Comparison of ENCODE assay signal across 9 cellular contexts in the genomic region with DNA sequence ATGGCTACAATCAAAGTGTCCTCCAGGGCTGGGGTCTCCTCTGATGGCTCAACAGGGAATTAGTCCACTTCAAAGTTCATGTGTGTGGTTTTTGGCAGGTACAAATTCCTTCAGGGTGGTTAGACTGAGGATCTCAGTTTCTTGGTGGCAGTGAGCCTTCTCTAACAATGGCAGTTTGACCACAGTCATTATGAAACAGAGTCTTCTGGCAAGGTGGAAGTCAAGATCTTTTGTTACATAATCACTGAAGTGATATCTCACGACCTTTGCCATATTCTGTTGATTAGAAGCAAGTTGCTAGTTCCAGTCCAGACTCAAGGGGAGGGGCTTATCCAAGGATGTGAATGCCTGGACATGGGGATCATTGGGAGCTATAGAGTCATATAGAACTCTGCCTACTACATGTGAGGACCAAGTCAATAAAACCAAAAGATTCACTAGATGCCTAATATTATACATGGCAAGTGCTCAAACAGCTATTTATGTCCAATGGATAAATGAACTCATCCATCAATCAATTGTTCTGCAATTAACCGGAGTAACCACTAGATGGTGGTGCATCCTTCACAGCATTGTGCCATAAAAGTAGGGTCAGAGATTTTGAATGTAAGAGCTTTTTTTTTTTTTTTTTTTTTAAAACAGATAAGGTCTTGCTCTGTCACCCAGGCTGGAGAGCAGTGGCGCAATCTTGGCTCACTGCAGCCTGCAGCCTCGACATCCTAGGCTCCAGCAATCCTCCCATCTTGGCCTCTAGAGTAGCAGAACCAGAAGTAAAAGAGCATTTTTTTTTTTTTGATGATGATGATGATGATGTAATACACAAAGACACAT.
DNase-seq lines count a peak whose midpoint lies in the region; ATAC-seq and TF ChIP-seq lines count a peak whose summit lies in the region.
"Had no signal": no experiment of that assay in that cellular context is flagged by ENCODE, and none has a peak within 500 bp of the region (broad histone marks: within the 10 kb centered on the region; RNA-seq: fewer than 3 reads in every experiment).

No MANE protein-coding gene starts in this region.

- H3K27me3 ChIP-seq in psoas muscle (ENCODE audit: insufficient read depth in 3 of 3, low read length in 2 of 3) = no peaks in the 10 kb centered on the region

- H3K27ac ChIP-seq in psoas muscle = no peak overlapping the region

- no peaks in the 10 kb centered on the region for H3K4me1 Mint-ChIP-seq in activated CD4-positive, alpha-beta memory T cell treated with anti-CD3 and anti-CD28 coated beads, Interleukin-2, amount 10 ng/mL, durations not matched to agents 7 days and 5 days

- 24 to 28% (median 28%) methylated on average over 4 of the region's 4 CpGs for WGBS in psoas muscle, 3 donors

- intact Hi-C loops in psoas muscle (cut with DNase I) = no loop called here

- DNase-seq in DMS114 treated with DMSO at 0.1 percent for 48 hours (lab: John Stamatoyannopoulos, UW; ENCODE audit: unreplicated experiment) = peak; percentile 6
- DNase-seq in NCI-H226 = peak; percentile 43
- peak; percentile 17 for DNase-seq in activated CD4-positive, alpha-beta memory T cell treated with anti-CD3 and anti-CD28 coated beads, Interleukin-2, amount 10 ng/mL, durations not matched to agents 7 days and 5 days
- DNase-seq in kidney glomerular epithelial cell (lab: John Stamatoyannopoulos, UW) = peak; percentile 31
- no peak for DNase-seq in psoas muscle
- no peak for DNase-seq in superior temporal gyrus (ENCODE audit: extremely low spot score)
- DNase-seq: activated T-cell treated with anti-CD3 and anti-CD28 coated beads, Interleukin-2, amount 50 U/mL, for 4 hours had no signal

- POLR2A ChIA-PET in activated CD4-positive, alpha-beta memory T cell treated with anti-CD3 and anti-CD28 coated beads, Interleukin-2, amount 10 ng/mL, durations not matched to agents 7 days and 5 days (lab: Charles Lee) = no interaction called here

- CTCF ChIA-PET in activated CD4-positive, alpha-beta memory T cell treated with anti-CD3 and anti-CD28 coated beads, Interleukin-2, amount 10 ng/mL, durations not matched to agents 7 days and 5 days (lab: Charles Lee) = interaction anchor here (0.6 to 2.0 kb wide), 29 partner anchors 8 to 1957 kb away, joined by 3 to 7 read pairs (median 4); no protein-coding TSS in a partner anchor

- ATAC-seq in GM19043 (IDR thresholded peaks at IDR 0.05; ENCODE audit: low read depth, unreplicated experiment) = peak; percentile 57
- ATAC-seq in HG03159 (IDR thresholded peaks at IDR 0.05; ENCODE audit: unreplicated experiment) = peak; percentile 90
- no peak for ATAC-seq in psoas muscle

- H3K4me1 ChIP-seq in psoas muscle = no peaks in the 10 kb centered on the region

- no peak overlapping the region for H3K27ac Mint-ChIP-seq in activated CD4-positive, alpha-beta memory T cell treated with anti-CD3 and anti-CD28 coated beads, Interleukin-2, amount 10 ng/mL, durations not matched to agents 7 days and 5 days

- no peaks in the 10 kb centered on the region for H3K9me3 ChIP-seq in psoas muscle

- no peaks in the 10 kb centered on the region for H3K36me3 Mint-ChIP-seq in activated CD4-positive, alpha-beta memory T cell treated with anti-CD3 and anti-CD28 coated beads, Interleukin-2, amount 10 ng/mL, durations not matched to agents 7 days and 5 days (ENCODE audit: low read depth)

- H3K4me3 Mint-ChIP-seq in activated CD4-positive, alpha-beta memory T cell treated with anti-CD3 and anti-CD28 coated beads, Interleukin-2, amount 10 ng/mL, durations not matched to agents 7 days and 5 days = no peak overlapping the region
- H3K4me3 Mint-ChIP-seq: activated T-cell treated with anti-CD3 and anti-CD28 coated beads, Interleukin-2, amount 50 U/mL, for 4 hours had no signal

- no peak for TF ChIP-seq CTCF in psoas muscle (IDR thresholded peaks at IDR 0.05)

- no peaks in the 10 kb centered on the region for H3K9me3 Mint-ChIP-seq in activated CD4-positive, alpha-beta memory T cell treated with anti-CD3 and anti-CD28 coated beads, Interleukin-2, amount 10 ng/mL, durations not matched to agents 7 days and 5 days

- no peak overlapping the region for H3K4me3 ChIP-seq in psoas muscle

- peaks cover 15% of the 10 kb centered on the region for H3K27me3 Mint-ChIP-seq in activated CD4-positive, alpha-beta memory T cell treated with anti-CD3 and anti-CD28 coated beads, Interleukin-2, amount 10 ng/mL, durations not matched to agents 7 days and 5 days

- no peaks in the 10 kb centered on the region for H3K36me3 ChIP-seq in psoas muscle (ENCODE audit: insufficient read depth in 1 of 2, low read depth in 1 of 2)

Comparison
In these comparisons a context has a peak if more than half of its experiments do, and no peak if none do; other contexts are left out.
1. DNase-seq: peak in DMS114 treated with DMSO at 0.1 percent for 48 hours (single experiment), NCI-H226 (single experiment), activated CD4-positive, alpha-beta memory T cell treated with anti-CD3 and anti-CD28 coated beads, Interleukin-2, amount 10 ng/mL, durations not matched to agents 7 days and 5 days (single experiment) and kidney glomerular epithelial cell (single experiment); none in psoas muscle (0 of 2) and superior temporal gyrus (single experiment).
2. ATAC-seq: peak in GM19043 (single experiment) and HG03159 (single experiment); none in psoas muscle (0 of 4).